In the genomic region with DNA sequence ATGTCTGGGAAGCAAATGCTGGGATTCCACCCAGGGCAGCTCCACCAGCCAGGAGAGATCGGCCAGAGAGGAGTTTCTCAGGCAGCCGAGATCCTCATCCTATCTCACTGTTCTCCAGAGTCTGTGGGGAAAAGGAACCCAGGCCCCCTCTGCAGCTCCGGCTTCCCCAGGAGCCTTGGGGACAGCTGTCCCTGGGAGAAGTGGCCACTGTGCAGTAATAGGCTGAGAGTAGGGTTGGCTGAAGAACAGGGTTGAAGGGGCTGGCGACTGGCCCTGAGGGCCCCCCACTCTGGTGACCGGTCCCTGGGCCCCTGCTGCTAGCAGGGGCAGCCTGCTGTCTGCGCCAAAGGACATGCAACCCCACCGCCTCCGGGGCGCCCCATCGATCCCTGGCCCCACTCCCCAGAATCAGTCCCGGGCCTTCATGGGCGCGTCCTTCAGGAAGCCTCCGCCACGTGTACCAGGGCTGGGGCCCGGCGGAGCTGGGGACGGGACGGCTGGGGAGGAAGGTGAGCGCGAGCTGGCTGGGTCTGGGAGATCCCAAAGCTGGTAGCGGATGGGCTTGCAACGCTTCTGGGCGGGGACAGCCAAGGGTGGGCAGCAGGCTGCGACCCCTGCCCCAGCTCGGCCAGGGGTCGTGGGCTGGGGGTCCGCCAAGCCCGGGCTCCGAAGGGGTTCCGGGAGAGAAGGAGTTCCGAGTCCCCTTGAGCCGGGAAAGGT, we compare ENCODE assay signal across 8 cellular contexts. TPM values are rescaled to one million over a fixed set of nuclear protein-coding genes. Genes with fewer than 3 reads are reported as not detected.
A peak's percentile ranks its signal among the peaks of the same experiment; 100 is the strongest.
DNase-seq lines count a peak whose midpoint lies in the region; ATAC-seq lines count a peak whose summit lies in the region.

No MANE protein-coding gene starts in this region.

- H3K4me3 Mint-ChIP-seq in activated T-cell treated with anti-CD3 and anti-CD28 coated beads, Interleukin-2, amount 50 U/mL, for 24 hours: peak overlapping the region; percentile 57

- H3K36me3 Mint-ChIP-seq in activated T-cell treated with anti-CD3 and anti-CD28 coated beads, Interleukin-2, amount 50 U/mL, for 24 hours (ENCODE audit: low read depth): no peaks in the 10 kb centered on the region

- ATAC-seq in Right ventricle myocardium inferior (peak; percentile 12), right cardiac atrium (peak; percentile 19 to 27), GM18873 (IDR thresholded peaks at IDR 0.05; ENCODE audit: low FRiP score, unreplicated experiment) (no peak), HG02885 (IDR thresholded peaks at IDR 0.05; ENCODE audit: poor library complexity, unreplicated experiment) (no peak)

- intact Hi-C loops in Right ventricle myocardium inferior (cut with DNase I) (loop anchor here (2.0 to 5.0 kb wide), 2 partner anchors 39 to 116 kb away; a partner anchor contains a TSS), cardiac septum (cut with DNase I) (loop anchor here (5.0 kb wide), 1 partner anchor 116 kb away; a partner anchor contains a TSS), right cardiac atrium (cut with DNase I) (loop anchor here in 3 of 4 donors (5.0 kb wide), 1 partner anchor 46 kb away; no protein-coding TSS in a partner anchor)

- H3K4me3 ChIP-seq in right cardiac atrium (ENCODE audit: low read length): peak overlapping the region; percentile 94
- H3K4me3 ChIP-seq in skeletal muscle cell (ENCODE audit: low read depth, low read length): peak overlapping the region; percentile 95

- H3K4me1 Mint-ChIP-seq in activated T-cell treated with anti-CD3 and anti-CD28 coated beads, Interleukin-2, amount 50 U/mL, for 24 hours (ENCODE audit: low read depth): peaks cover 25% of the 10 kb centered on the region

- H3K27ac Mint-ChIP-seq in activated T-cell treated with anti-CD3 and anti-CD28 coated beads, Interleukin-2, amount 50 U/mL, for 24 hours: no peak overlapping the region

- peak overlapping the region; percentile 81 for H3K27ac ChIP-seq in right cardiac atrium (ENCODE audit: low read length)

- H3K9me3 Mint-ChIP-seq in activated T-cell treated with anti-CD3 and anti-CD28 coated beads, Interleukin-2, amount 50 U/mL, for 24 hours: no peaks in the 10 kb centered on the region

- WGBS in right cardiac atrium: 2% methylated on average over 33 of the region's 33 CpGs

- H3K4me1 ChIP-seq in right cardiac atrium (ENCODE audit: control insufficient read depth, insufficient read depth, low read length): peaks cover 7% of the 10 kb centered on the region

- H3K27me3 ChIP-seq in right cardiac atrium (ENCODE audit: control insufficient read depth, insufficient read depth): no peaks in the 10 kb centered on the region

- H3K9me3 ChIP-seq in right cardiac atrium (ENCODE audit: control insufficient read depth, low read length): no peaks in the 10 kb centered on the region

- no peaks in the 10 kb centered on the region for H3K27me3 Mint-ChIP-seq in activated T-cell treated with anti-CD3 and anti-CD28 coated beads, Interleukin-2, amount 50 U/mL, for 24 hours

- no peak for DNase-seq in Right ventricle myocardium inferior (ENCODE audit: missing footprints)
- DNase-seq in cardiac septum (ENCODE audit: low spot score): no peak
- peak; percentile 57 for DNase-seq in activated T-cell treated with anti-CD3 and anti-CD28 coated beads, Interleukin-2, amount 50 U/mL, for 24 hours
- DNase-seq in right cardiac atrium: peak in 2 of 3 donors; percentile 74 to 80
- DNase-seq in skeletal muscle cell (ENCODE audit: low read depth): no peak
- DNase-seq in foreskin melanocyte: no peak

RNA-seq across cellular contexts. Expression of a gene that starts 44.0 kb away (rescaled TPM):
- total RNA-seq in Right ventricle myocardium inferior (51.5 TPM), cardiac septum (46.6 TPM), right cardiac atrium (10 to 100 TPM; 30.0 to 43.3 (median 41.2) TPM)
- polyA plus RNA-seq in right cardiac atrium: 19.4 TPM

Comparison
In these comparisons a context has a peak if more than half of its experiments do, and no peak if none do; other contexts are left out.
1. DNase-seq: peak in activated T-cell treated with anti-CD3 and anti-CD28 coated beads, Interleukin-2, amount 50 U/mL, for 24 hours (single experiment) and right cardiac atrium (2 of 3); none in Right ventricle myocardium inferior (single experiment), cardiac septum (single experiment), skeletal muscle cell (single experiment) and foreskin melanocyte (single experiment).
2. ATAC-seq: peak in Right ventricle myocardium inferior (single experiment) and right cardiac atrium (2 of 2); none in GM18873 (single experiment) and HG02885 (single experiment).